19 cellular contexts compared by ENCODE assay signal in the genomic region with DNA sequence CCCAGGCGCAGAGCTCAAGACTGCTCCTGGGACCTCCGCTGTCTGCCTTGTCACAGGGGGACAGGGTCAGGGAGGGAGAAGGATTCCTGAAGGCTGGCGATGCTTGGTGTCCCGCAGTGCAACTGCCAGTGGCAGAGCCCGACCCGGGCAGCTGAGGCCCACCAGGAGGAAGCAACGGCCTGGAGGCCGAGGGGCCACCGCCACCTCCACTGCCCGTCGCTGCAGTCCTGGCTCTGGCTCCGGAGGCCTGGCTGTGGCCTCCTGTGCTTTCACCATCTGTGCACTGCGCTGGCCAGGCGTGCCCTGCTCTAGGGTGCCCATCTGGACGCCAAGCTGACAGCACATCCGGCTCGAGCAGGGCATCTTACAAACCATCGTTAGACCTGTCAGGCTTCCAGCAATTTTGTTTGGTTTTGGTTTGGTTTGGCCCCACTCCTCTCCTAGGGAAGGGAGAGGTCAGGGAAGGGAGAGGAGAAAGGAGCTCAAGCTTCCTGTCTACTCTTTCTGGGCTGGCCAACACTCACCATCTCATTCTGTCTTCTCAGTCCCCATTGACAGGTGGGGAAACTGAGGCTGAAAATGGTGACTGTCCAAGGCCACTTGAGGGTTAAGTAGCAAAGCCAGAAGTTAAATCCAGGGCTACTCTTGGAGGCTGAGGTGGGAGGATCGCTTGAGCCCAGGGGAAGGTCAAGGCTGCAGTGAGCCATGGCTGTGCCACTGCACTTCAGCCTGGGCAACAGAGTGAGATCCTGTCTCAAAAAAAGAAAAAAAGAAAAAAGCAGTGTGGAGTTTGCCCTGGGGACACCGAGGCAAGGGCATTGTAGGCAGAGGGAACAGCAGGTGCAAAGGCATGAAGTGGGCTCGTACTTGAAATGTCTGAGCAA. TPM values are rescaled to one million over a fixed set of nuclear protein-coding genes. Genes with fewer than 3 reads are reported as not detected.
DNase-seq lines count a peak whose midpoint lies in the region; ATAC-seq and TF ChIP-seq lines count a peak whose summit lies in the region.
"Had no signal": no experiment of that assay in that cellular context is flagged by ENCODE, and none has a peak within 500 bp of the region (broad histone marks: within the 10 kb centered on the region; RNA-seq: fewer than 3 reads in every experiment).

No MANE protein-coding gene starts in this region.

- no peak for ATAC-seq in GM18858 (IDR thresholded peaks at IDR 0.05; ENCODE audit: unreplicated experiment)
- ATAC-seq: activated naive CD8-positive, alpha-beta T cell treated with anti-CD3 and anti-CD28 coated beads, Interleukin-2, amount 50 U/mL, for 24 hours; HCT116; left ventricle myocardium superior; natural killer cell had no signal

- no peak for TF ChIP-seq EP300 in ovary (IDR thresholded peaks at IDR 0.05)

- peaks cover 6% of the 10 kb centered on the region for H3K4me1 ChIP-seq in ovary (ENCODE audit: insufficient read depth)

- H3K4me3 ChIP-seq in ovary, result no peak overlapping the region
- H3K4me3 ChIP-seq: SK-N-MC, thoracic aorta had no signal

- intact Hi-C loops in ovary (cut with DNase I), result no loop called here

- no peak for TF ChIP-seq POLR2A in ovary (IDR thresholded peaks at IDR 0.05)

- WGBS in ovary, 3 donors, result 73 to 78% (median 75%) methylated on average over 16 to 21 of the region's 21 CpGs

- no peak overlapping the region for H3K27ac ChIP-seq in ovary
- H3K27ac ChIP-seq: SK-N-MC, thoracic aorta had no signal

- H3K9me3 ChIP-seq in ovary, result no peaks in the 10 kb centered on the region
- H3K9me3 ChIP-seq: thoracic aorta had no signal

- no peaks in the 10 kb centered on the region for H3K27me3 ChIP-seq in ovary

- H3K36me3 ChIP-seq in ovary, result no peaks in the 10 kb centered on the region
- H3K36me3 ChIP-seq: thoracic aorta had no signal

- peak; percentile 86 for DNase-seq in DMS 273 (lab: John Stamatoyannopoulos, UW; ENCODE audit: unreplicated experiment)
- peak; percentile 66 for DNase-seq in M059J (ENCODE audit: low read depth)
- peak; percentile 17 for DNase-seq in RPMI8226
- DNase-seq in fibroblast of peridontal ligament (ENCODE audit: extremely low read depth), result peak; percentile 11
- no peak for DNase-seq in stimulated activated CD4-positive, alpha-beta T cell treated with anti-CD3 and anti-CD28 coated beads, Interleukin-2, amount 100 ng/mL, for 48 hours
- no peak for DNase-seq in ovary
- DNase-seq: activated CD4-positive, alpha-beta T cell treated with anti-CD3 and anti-CD28 coated beads, Interleukin-2, amount 10 ng/mL, durations not matched to agents 24 days and 14 days; activated naive CD8-positive, alpha-beta T cell treated with anti-CD3 and anti-CD28 coated beads, Interleukin-2, amount 50 U/mL, for 24 hours; activated T-cell treated with anti-CD3 and anti-CD28 coated beads, Interleukin-2, amount 50 U/mL, for 48 hours; CD4-positive, CD25-positive, alpha-beta regulatory T cell; left ventricle myocardium superior; MM.1S; natural killer cell; NCI-H2107 had no signal

- TF ChIP-seq CTCF in ovary (IDR thresholded peaks at IDR 0.05), result no peak

RNA-seq across cellular contexts. Expression of a gene that starts 37.7 kb away (rescaled TPM):
- total RNA-seq in M059J (2014; rRNA removed; shearing (Covaris generic)), result 10.3 and 14.2 TPM in 2 replicates
- total RNA-seq in ovary, result 10 to 100 TPM in 5 of 7 donors, 1 to 10 TPM in 2; 3.3 to 17.1 (median 10.7) TPM
- polyA plus RNA-seq in ovary, result 1 to 10 TPM; 3.8 to 7.6 TPM

RNA-seq across cellular contexts. Expression of a gene that starts 50.9 kb away (rescaled TPM):
- not detected in 2 replicates for total RNA-seq in M059J (2014; rRNA removed; shearing (Covaris generic))
- total RNA-seq in ovary, result 1 to 10 TPM in 1 of 7 donors, under 1 TPM in 5, not detected in 1; 0.11 to 1.1 (median 0.55) TPM
- under 1 TPM; 0.08 to 0.28 TPM for polyA plus RNA-seq in ovary
- total RNA-seq: left ventricle myocardium superior, renal cortical epithelial cell had no signal

Comparison
In these comparisons a context has a peak if more than half of its experiments do, and no peak if none do; other contexts are left out.
1. DNase-seq: peak in DMS 273 (single experiment), M059J (single experiment), RPMI8226 (single experiment) and fibroblast of peridontal ligament (single experiment); none in stimulated activated CD4-positive, alpha-beta T cell treated with anti-CD3 and anti-CD28 coated beads, Interleukin-2, amount 100 ng/mL, for 48 hours (0 of 2) and ovary (0 of 5).